In the genomic region with DNA sequence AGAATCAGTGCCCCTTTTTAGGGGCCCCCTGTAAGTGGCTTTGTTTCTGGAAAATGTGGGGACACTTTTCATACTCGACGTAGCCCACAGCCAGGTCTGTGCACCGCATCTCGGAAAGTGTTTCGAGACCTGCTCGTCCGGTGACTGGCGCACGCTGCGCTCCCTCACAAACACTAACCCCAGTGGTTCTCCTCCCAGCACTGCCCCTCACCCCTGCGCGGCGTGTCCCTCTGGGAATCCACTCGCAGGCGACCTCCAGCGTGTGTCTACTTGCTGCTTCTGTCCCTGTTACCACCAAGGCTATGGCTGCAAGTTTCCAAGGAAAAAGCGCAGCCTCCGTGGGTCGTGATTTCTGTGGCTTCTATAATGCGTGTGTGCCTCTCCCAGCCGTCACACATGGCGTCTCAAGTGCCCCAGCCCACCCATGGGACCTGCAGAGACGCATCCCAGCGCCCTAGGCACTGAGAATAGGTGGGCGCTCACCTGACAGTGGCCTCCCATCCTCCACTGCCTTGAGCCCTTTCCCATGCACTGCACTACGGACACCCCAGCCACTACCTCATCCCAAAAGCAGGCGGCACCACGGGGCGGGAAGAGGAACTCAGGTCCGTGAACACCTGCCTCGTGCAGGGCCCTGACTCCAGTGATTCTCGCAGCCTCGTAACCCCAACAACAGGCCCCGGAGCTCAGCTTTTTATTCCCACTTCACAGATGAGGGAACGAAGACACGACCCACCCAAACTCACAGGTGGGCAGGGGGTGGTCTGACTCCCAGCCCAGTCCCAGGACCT, we compare ENCODE assay signal across 17 cellular contexts. TPM values are rescaled to one million over a fixed set of nuclear protein-coding genes. Genes with fewer than 3 reads are reported as not detected.
DNase-seq lines count a peak whose midpoint lies in the region; ATAC-seq, FAIRE-seq and TF ChIP-seq lines count a peak whose summit lies in the region.
"Had no signal": no experiment of that assay in that cellular context is flagged by ENCODE, and none has a peak within 500 bp of the region (broad histone marks: within the 10 kb centered on the region; RNA-seq: fewer than 3 reads in every experiment).

No MANE protein-coding gene starts in this region.

- H3K79me2 ChIP-seq in H9 (ENCODE audit: insufficient read depth, low read length) (no peaks in the 10 kb centered on the region), H1 (ENCODE audit: control insufficient read depth in 1 of 2, insufficient read depth in 2 of 2, low read length in 2 of 2) (no peaks in the 10 kb centered on the region)

- peaks cover 4% of the 10 kb centered on the region; the same call in 1 of the 2 replicates for H3K27me3 Mint-ChIP-seq in H9 (ENCODE audit: low read depth)

- no peak overlapping the region for H2AK5ac ChIP-seq in H9 (ENCODE audit: insufficient read length, low read length)
- no peak overlapping the region for H2AK5ac ChIP-seq in H1 (ENCODE audit: low read depth, low read length)

- H3K18ac ChIP-seq in H9 (ENCODE audit: insufficient read length, low read depth, low read length) (no peak overlapping the region), H1 (ENCODE audit: extremely low read depth, low read length) (no peak overlapping the region; the same call in 1 of the 2 replicates)

- WGBS in H9 (ENCODE audit: extremely low coverage, insufficient read length, low lambda C conversion rate), result no CpG with 5 or more reads among the region's 36 CpGs
- 89% methylated on average over 36 of the region's 36 CpGs; no CpG with 5 or more reads in 1 of the 2 experiments for WGBS in H1 (ENCODE audit: extremely low coverage in 1 of 2, insufficient coverage in 1 of 2, insufficient read length in 1 of 2, insufficient replicate concordance in 2 of 2, low coverage in 1 of 2, low lambda C conversion rate in 2 of 2, missing lambda C conversion rate in 1 of 2), 2 experiments
- WGBS in aorta, 2 donors, result 84 to 85% methylated on average over 36 of the region's 36 CpGs

- H3K23ac ChIP-seq in H9 (ENCODE audit: insufficient read length, low read depth, low read length), result no peak overlapping the region
- H3K23ac ChIP-seq in H1 (ENCODE audit: insufficient read length), result no peak overlapping the region

- H3K4me2 ChIP-seq in BLaER1 (peak overlapping the region; percentile 81), H9 (ENCODE audit: insufficient read depth, insufficient read length, low read length) (no peak overlapping the region), H1 (ENCODE audit: insufficient read depth in 1 of 2, low read depth in 2 of 2, low read length in 2 of 2) (no peak overlapping the region)

- H3K9me3 Mint-ChIP-seq in H9, result peaks cover 6 to 7% of the 10 kb centered on the region in 2 experiments; a peak in 3 of 5 replicates

- intact Hi-C loops in aorta (cut with DNase I), result no loop called here

- no peak for TF ChIP-seq EP300 in H1 (IDR thresholded peaks at IDR 0.05; ENCODE audit: borderline replicate concordance in 1 of 2, low read depth in 2 of 2, low read length in 2 of 2)

- no peak overlapping the region for H2BK5ac ChIP-seq in H9 (ENCODE audit: insufficient read length, low read length)
- H2BK5ac ChIP-seq in H1 (ENCODE audit: low read depth, low read length), result 0 out of 2 replicates have a peak overlapping the region, but pooled peaks have one; percentile 16

- H3K27ac ChIP-seq in BLaER1, result peak overlapping the region; percentile 74; the same call in 1 of the 2 replicates
- H3K27ac ChIP-seq in H9 (ENCODE audit: insufficient read length, low read depth, low read length), result no peak overlapping the region
- H3K27ac ChIP-seq in H1 (ENCODE audit: low read depth, low read length), result no peak overlapping the region
- H3K27ac ChIP-seq in aorta (ENCODE audit: low read depth in 1 of 2, low read length in 2 of 2), result no peak overlapping the region
- H3K27ac ChIP-seq: C4-2B, GM23248 had no signal

- H4K20me1 ChIP-seq in BLaER1, result no peaks in the 10 kb centered on the region
- no peaks in the 10 kb centered on the region for H4K20me1 ChIP-seq in H9 (ENCODE audit: control insufficient read depth, insufficient read depth, insufficient read length)
- H4K20me1 ChIP-seq in H1 (replicated peaks in 1 of 2; ENCODE audit: control insufficient read depth in 1 of 2, insufficient read depth in 2 of 2, low read length in 2 of 2), result no peaks in the 10 kb centered on the region

- H3K4ac ChIP-seq in H9 (ENCODE audit: low read depth, low read length) (no peak overlapping the region), H1 (replicated peaks; ENCODE audit: insufficient read length, low read depth, low read length) (no peak overlapping the region)

- no peak overlapping the region for H3T11ph ChIP-seq in H9 (ENCODE audit: low read length)

- H3K23me2 ChIP-seq in H9 (ENCODE audit: insufficient read length, low read depth, low read length, poor library complexity, severe bottlenecking) (no peaks in the 10 kb centered on the region), H1 (ENCODE audit: low read depth, low read length) (no peaks in the 10 kb centered on the region)

- POLR2A ChIA-PET in H1 (lab: Charles Lee; ENCODE audit: partially characterized antibody), result no interaction called here

- no peak overlapping the region for H2BK120ac ChIP-seq in H9 (ENCODE audit: low read depth, low read length, poor library complexity, severe bottlenecking)
- H2BK120ac ChIP-seq in H1 (replicated peaks; ENCODE audit: low read depth, low read length), result no peak overlapping the region

- peak overlapping the region in 2 of 3 experiments; percentile 85 to 86; a peak in 4 of 7 replicates for H3K27ac Mint-ChIP-seq in H9
- H3K27ac Mint-ChIP-seq: B cell; CD4-positive, alpha-beta T cell; HFFc6 had no signal

- TF ChIP-seq RAD21 in H1 (IDR thresholded peaks at IDR 0.05 in 1 of 2, conservative IDR thresholded peaks at IDR 0.05 in 1 of 2; ENCODE audit: low read depth in 2 of 2, low read length in 2 of 2), result no peak

- H3K9ac ChIP-seq in BLaER1, result no peak overlapping the region
- H3K9ac ChIP-seq in H9 (ENCODE audit: extremely low read depth, insufficient read length, low read length), result no peak overlapping the region
- H3K9ac ChIP-seq in H1 (replicated peaks in 1 of 4; ENCODE audit: extremely low read depth in 1 of 4, low read depth in 3 of 4, low read length in 3 of 4), result no peak overlapping the region
- H3K9ac ChIP-seq: GM23248 had no signal

- peaks cover 22% of the 10 kb centered on the region for H3K9me3 ChIP-seq in BLaER1
- H3K9me3 ChIP-seq in H9 (ENCODE audit: control insufficient read depth, low read depth, low read length), result no peaks in the 10 kb centered on the region
- peaks cover 0 to 4% of the 10 kb centered on the region in 2 experiments; a peak in 1 of 4 replicates for H3K9me3 ChIP-seq in H1 (ENCODE audit: insufficient read depth in 2 of 2, low read depth in 1 of 2, low read length in 1 of 2)
- H3K9me3 ChIP-seq in aorta (ENCODE audit: control insufficient read depth, low read length), result no peaks in the 10 kb centered on the region
- H3K9me3 ChIP-seq: Caco-2 had no signal

- H3K27me3 ChIP-seq in BLaER1 (no peaks in the 10 kb centered on the region), H9 (ENCODE audit: insufficient read depth, low read length) (no peaks in the 10 kb centered on the region), H1 (replicated peaks in 1 of 4; ENCODE audit: control insufficient read depth in 3 of 4, extremely low read depth in 1 of 4, insufficient read depth in 3 of 4, low read length in 3 of 4) (no peaks in the 10 kb centered on the region), aorta (ENCODE audit: control insufficient read depth in 1 of 2, insufficient read depth in 2 of 2, low read length in 1 of 2) (no peaks in the 10 kb centered on the region)

- H3K4me3 ChIP-seq in BLaER1, result no peak overlapping the region
- H3K4me3 ChIP-seq in H1 (ENCODE audit: extremely low read depth in 1 of 4, insufficient read depth in 2 of 4, low read depth in 3 of 4, low read length in 4 of 4), result no peak overlapping the region
- H3K4me3 ChIP-seq in aorta (ENCODE audit: low read length in 2 of 2), result no peak overlapping the region
- H3K4me3 ChIP-seq: GM23248 had no signal

- no peak overlapping the region for H4K91ac ChIP-seq in H9 (ENCODE audit: insufficient read length, low read depth, low read length)
- H4K91ac ChIP-seq in H1 (replicated peaks; ENCODE audit: insufficient read length, low read length), result no peak overlapping the region

- H2BK15ac ChIP-seq in H9 (ENCODE audit: low read depth, low read length) (no peak overlapping the region), H1 (ENCODE audit: low read length) (no peak overlapping the region)

- H3K4me3 Mint-ChIP-seq in H9, result no peak overlapping the region
- H3K4me3 Mint-ChIP-seq: B cell; CD4-positive, alpha-beta T cell; HFFc6 had no signal

- peaks cover 8 to 25% of the 10 kb centered on the region in 2 experiments for H3K4me1 Mint-ChIP-seq in H9

- H4K8ac ChIP-seq in H9 (replicated peaks; ENCODE audit: insufficient read length, low read depth, low read length) (no peak overlapping the region), H1 (ENCODE audit: extremely low read depth, insufficient read depth, low read length) (no peak overlapping the region; the same call in 1 of the 2 replicates)

- no peak for TF ChIP-seq CTCF in H9 (conservative IDR thresholded peaks at IDR 0.05)
- TF ChIP-seq CTCF in H1 (IDR thresholded peaks at IDR 0.05; ENCODE audit: control extremely low read depth in 1 of 3, insufficient read depth in 1 of 3, low read depth in 1 of 3, low read length in 3 of 3), result no peak

- TF ChIP-seq POLR2A in H1 (IDR thresholded peaks at IDR 0.05; ENCODE audit: control extremely low read depth in 1 of 2, low read depth in 2 of 2, low read length in 2 of 2), result no peak

- H3K4me1 ChIP-seq in BLaER1, result peaks cover 93% of the 10 kb centered on the region
- H3K4me1 ChIP-seq in H9 (ENCODE audit: insufficient read depth, low read length), result no peaks in the 10 kb centered on the region
- peaks cover 0 to 6% (median 2%) of the 10 kb centered on the region in 4 experiments; a peak in 2 of 7 replicates for H3K4me1 ChIP-seq in H1 (replicated peaks in 1 of 4; ENCODE audit: control insufficient read depth in 3 of 4, insufficient read depth in 4 of 4, low read length in 3 of 4)
- no peaks in the 10 kb centered on the region for H3K4me1 ChIP-seq in aorta (ENCODE audit: control insufficient read depth in 1 of 2, insufficient read depth in 2 of 2, low read length in 2 of 2)
- H3K4me1 ChIP-seq: Caco-2 had no signal

- no peak overlapping the region for H2AFZ ChIP-seq in H9 (ENCODE audit: low read length)
- no peak overlapping the region for H2AFZ ChIP-seq in H1 (ENCODE audit: low read length)
- H2AFZ ChIP-seq: GM23248 had no signal

- no peak for DNase-seq in H9
- no peak for DNase-seq in H1 (ENCODE audit: low read depth in 1 of 2, low spot score in 2 of 2)
- DNase-seq in aorta, result no peak
- DNase-seq in cerebellar nuclear complex (lab: John Stamatoyannopoulos, UW), result no peak
- DNase-seq in kidney tubule cell (ENCODE audit: low spot score), result no peak
- DNase-seq: Caco-2; CD4-positive, alpha-beta T cell; GM23248; HFFc6 had no signal

- no peak overlapping the region for H3K56ac ChIP-seq in H9 (ENCODE audit: insufficient read length, low read depth, low read length)
- no peak overlapping the region for H3K56ac ChIP-seq in H1 (replicated peaks; ENCODE audit: insufficient read length, low read depth, low read length)

- CTCF ChIA-PET in H1 (lab: Charles Lee; ENCODE audit: partially characterized antibody), result interaction anchor here (1.0 kb wide), 1 partner anchor 11 kb away, joined by 4 read pairs; no protein-coding TSS in a partner anchor

- H3K36me3 ChIP-seq in BLaER1, result 0 out of 2 replicates have a peak, but pooled peaks cover 5% of the 10 kb centered on the region
- H3K36me3 ChIP-seq in H1 (ENCODE audit: control insufficient read depth in 2 of 4, insufficient read depth in 4 of 4, low read length in 3 of 4), result no peaks in the 10 kb centered on the region
- no peaks in the 10 kb centered on the region for H3K36me3 ChIP-seq in aorta (ENCODE audit: control insufficient read depth in 1 of 2, insufficient read depth in 2 of 2, low read length in 1 of 2)

- no peak overlapping the region for H2BK20ac ChIP-seq in H9 (ENCODE audit: low read depth, low read length, poor library complexity, severe bottlenecking)
- no peak overlapping the region for H2BK20ac ChIP-seq in H1 (ENCODE audit: low read length)

- H2BK12ac ChIP-seq in H9 (ENCODE audit: insufficient read length, low read depth, low read length), result no peak overlapping the region
- peak overlapping the region; percentile 27; the same call in 1 of the 2 replicates for H2BK12ac ChIP-seq in H1 (ENCODE audit: low read depth, low read length)

- H4K5ac ChIP-seq in H9 (ENCODE audit: insufficient read length, low read depth, low read length) (no peak overlapping the region), H1 (ENCODE audit: insufficient read length, low read depth, low read length) (no peak overlapping the region)

- no peak for FAIRE-seq in H1 (lab: Jason Lieb, UNC)
- FAIRE-seq: D721Med, G401.6, GM12891, H54 had no signal

- H3K79me1 ChIP-seq in H9 (ENCODE audit: insufficient read depth, low read depth, low read length, poor library complexity, severe bottlenecking) (no peaks in the 10 kb centered on the region), H1 (ENCODE audit: low read depth, low read length) (no peaks in the 10 kb centered on the region)

- peak; percentile 23 for ATAC-seq in aorta (ENCODE audit: low FRiP score)
- ATAC-seq: HCT116 had no signal

- peaks cover 0 to 12% (median 5%) of the 10 kb centered on the region in 3 experiments; a peak in 4 of 7 replicates for H3K36me3 Mint-ChIP-seq in H9 (ENCODE audit: insufficient read depth in 1 of 3, low read depth in 3 of 3)

- H3K14ac ChIP-seq in H9 (ENCODE audit: insufficient read depth, low read length) (no peak overlapping the region; the same call in 1 of the 2 replicates), H1 (ENCODE audit: insufficient read length) (no peak overlapping the region)

RNA-seq across cellular contexts. Expression of gene PTPRN2, which starts 49.3 kb away (rescaled TPM):
- total RNA-seq in H9 (2021) (5.2 and 5.7 TPM in 2 replicates), aorta (1 to 10 TPM; 1.4 to 3.3 TPM)
- total RNA-seq in H1 (2021; fragmentation: NEBNext Ultra II Directional; extraction: Animal tissue kit (Norgen Biotek cat#: 25700)), result 3.6 and 4.5 TPM in 2 replicates
- polyA plus RNA-seq in H1 (2011; rRNA removed) (2.6 and 4.9 TPM in 2 replicates), aorta (1 to 10 TPM in 1 of 2 donors, under 1 TPM in 1; 0.67 to 1.4 TPM)
- polyA plus RNA-seq in H1 (2011; cell fraction: cytosol; rRNA removed), result 3.7 TPM
- 5.5 TPM for polyA plus RNA-seq in H1 (2011; cell fraction: nucleus; rRNA removed)
- 1.3 to 2.3 TPM (median 1.8 TPM) in 4 replicates for polyA plus RNA-seq in H1 (2012, experiment 1 of 2)
- 1.4 TPM for polyA plus RNA-seq in H1 (2012, experiment 2 of 2)
- polyA plus RNA-seq in H1 (2013, experiment 1 of 2), result 1.4 TPM
- 1.5 TPM for polyA plus RNA-seq in H1 (2013, experiment 2 of 2)
- 3.4 and 3.5 TPM in 2 replicates for polyA minus RNA-seq in H1 (2011; rRNA and poly(A)+ RNA removed)
- 4.8 TPM for polyA minus RNA-seq in H1 (2011; cell fraction: cytosol; rRNA and poly(A)+ RNA removed)
- polyA minus RNA-seq in H1 (2011; cell fraction: nucleus; rRNA and poly(A)+ RNA removed), result 7.4 TPM
- total RNA-seq: GM23248 had no signal
